1 cellular context compared by ENCODE assay signal in the genomic region with DNA sequence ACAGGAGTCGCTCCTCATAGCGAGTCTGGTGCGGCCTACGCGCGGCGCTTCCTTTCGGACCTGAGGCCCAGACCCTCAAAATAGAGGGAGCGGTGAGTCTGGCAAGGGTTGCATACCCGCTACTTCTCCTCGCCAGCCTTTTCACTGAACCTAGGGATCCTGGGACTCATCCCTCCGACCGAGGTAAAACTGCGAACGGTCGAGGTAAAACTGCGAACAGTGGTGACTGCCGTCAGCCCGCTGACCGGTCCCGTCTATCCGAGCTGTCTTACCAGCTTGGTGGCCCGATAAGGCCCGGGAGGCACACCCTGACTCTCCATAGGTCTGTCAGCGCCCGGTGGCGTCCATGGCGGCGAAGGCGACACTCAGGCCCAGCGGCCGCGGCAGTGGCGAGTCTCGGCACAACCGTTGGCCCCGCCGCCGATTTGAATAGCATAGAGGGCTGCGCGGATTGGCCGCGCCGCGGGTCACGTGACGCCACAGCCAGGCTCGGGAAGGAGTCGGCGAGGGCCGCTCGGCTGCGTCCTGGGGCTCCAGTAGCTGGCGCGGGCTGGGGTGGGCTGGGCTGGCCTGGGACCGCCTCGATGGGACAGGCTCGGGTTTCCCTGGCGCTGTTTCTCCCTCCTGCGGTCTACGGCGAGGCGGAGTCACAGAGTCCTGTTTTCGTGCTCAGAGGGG.
TF ChIP-seq lines count a peak whose summit lies in the region.

A gene with protein sequence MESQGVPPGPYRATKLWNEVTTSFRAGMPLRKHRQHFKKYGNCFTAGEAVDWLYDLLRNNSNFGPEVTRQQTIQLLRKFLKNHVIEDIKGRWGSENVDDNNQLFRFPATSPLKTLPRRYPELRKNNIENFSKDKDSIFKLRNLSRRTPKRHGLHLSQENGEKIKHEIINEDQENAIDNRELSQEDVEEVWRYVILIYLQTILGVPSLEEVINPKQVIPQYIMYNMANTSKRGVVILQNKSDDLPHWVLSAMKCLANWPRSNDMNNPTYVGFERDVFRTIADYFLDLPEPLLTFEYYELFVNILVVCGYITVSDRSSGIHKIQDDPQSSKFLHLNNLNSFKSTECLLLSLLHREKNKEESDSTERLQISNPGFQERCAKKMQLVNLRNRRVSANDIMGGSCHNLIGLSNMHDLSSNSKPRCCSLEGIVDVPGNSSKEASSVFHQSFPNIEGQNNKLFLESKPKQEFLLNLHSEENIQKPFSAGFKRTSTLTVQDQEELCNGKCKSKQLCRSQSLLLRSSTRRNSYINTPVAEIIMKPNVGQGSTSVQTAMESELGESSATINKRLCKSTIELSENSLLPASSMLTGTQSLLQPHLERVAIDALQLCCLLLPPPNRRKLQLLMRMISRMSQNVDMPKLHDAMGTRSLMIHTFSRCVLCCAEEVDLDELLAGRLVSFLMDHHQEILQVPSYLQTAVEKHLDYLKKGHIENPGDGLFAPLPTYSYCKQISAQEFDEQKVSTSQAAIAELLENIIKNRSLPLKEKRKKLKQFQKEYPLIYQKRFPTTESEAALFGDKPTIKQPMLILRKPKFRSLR (minus strand): TSS at position 403 of the 678 bp plus-strand sequence. CDS start 83 bp downstream, at position 320.

TF ChIP-seq in K562, 482 proteins besides CTCF, POLR2A, EP300 and RAD21 (continued from another document and continues in another):
- TF ChIP-seq, protein P1, sequence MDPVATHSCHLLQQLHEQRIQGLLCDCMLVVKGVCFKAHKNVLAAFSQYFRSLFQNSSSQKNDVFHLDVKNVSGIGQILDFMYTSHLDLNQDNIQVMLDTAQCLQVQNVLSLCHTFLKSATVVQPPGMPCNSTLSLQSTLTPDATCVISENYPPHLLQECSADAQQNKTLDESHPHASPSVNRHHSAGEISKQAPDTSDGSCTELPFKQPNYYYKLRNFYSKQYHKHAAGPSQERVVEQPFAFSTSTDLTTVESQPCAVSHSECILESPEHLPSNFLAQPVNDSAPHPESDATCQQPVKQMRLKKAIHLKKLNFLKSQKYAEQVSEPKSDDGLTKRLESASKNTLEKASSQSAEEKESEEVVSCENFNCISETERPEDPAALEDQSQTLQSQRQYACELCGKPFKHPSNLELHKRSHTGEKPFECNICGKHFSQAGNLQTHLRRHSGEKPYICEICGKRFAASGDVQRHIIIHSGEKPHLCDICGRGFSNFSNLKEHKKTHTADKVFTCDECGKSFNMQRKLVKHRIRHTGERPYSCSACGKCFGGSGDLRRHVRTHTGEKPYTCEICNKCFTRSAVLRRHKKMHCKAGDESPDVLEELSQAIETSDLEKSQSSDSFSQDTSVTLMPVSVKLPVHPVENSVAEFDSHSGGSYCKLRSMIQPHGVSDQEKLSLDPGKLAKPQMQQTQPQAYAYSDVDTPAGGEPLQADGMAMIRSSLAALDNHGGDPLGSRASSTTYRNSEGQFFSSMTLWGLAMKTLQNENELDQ (CRISPR knock-in tag; IDR thresholded peaks at IDR 0.05; ENCODE audit: borderline replicate concordance), result no peak
- TF ChIP-seq, protein P2, sequence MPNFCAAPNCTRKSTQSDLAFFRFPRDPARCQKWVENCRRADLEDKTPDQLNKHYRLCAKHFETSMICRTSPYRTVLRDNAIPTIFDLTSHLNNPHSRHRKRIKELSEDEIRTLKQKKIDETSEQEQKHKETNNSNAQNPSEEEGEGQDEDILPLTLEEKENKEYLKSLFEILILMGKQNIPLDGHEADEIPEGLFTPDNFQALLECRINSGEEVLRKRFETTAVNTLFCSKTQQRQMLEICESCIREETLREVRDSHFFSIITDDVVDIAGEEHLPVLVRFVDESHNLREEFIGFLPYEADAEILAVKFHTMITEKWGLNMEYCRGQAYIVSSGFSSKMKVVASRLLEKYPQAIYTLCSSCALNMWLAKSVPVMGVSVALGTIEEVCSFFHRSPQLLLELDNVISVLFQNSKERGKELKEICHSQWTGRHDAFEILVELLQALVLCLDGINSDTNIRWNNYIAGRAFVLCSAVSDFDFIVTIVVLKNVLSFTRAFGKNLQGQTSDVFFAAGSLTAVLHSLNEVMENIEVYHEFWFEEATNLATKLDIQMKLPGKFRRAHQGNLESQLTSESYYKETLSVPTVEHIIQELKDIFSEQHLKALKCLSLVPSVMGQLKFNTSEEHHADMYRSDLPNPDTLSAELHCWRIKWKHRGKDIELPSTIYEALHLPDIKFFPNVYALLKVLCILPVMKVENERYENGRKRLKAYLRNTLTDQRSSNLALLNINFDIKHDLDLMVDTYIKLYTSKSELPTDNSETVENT (CRISPR knock-in tag; IDR thresholded peaks at IDR 0.05), result no peak
- TF ChIP-seq MEF2D (tag; conservative IDR thresholded peaks at IDR 0.05; ENCODE audit: low read depth), result no peak
- no peak for TF ChIP-seq ARID2 (IDR thresholded peaks at IDR 0.05)
- TF ChIP-seq ZNF12 (CRISPR knock-in tag; IDR thresholded peaks at IDR 0.05), result peak; percentile 81; the same call in 1 of the 2 replicates
- TF ChIP-seq, protein P3, sequence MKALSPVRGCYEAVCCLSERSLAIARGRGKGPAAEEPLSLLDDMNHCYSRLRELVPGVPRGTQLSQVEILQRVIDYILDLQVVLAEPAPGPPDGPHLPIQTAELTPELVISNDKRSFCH (CRISPR knock-in tag; IDR thresholded peaks at IDR 0.05), result no peak
- TF ChIP-seq, protein P3 (tag; IDR thresholded peaks at IDR 0.05), result no peak
- peak in 1 of 2 experiments; percentile 71; a peak in 2 of 4 replicates for TF ChIP-seq RCOR1 (IDR thresholded peaks at IDR 0.05; ENCODE audit: borderline replicate concordance in 1 of 2, low read depth in 2 of 2, low read length in 2 of 2)
- peak; percentile 36; the same call in 1 of the 2 replicates for TF ChIP-seq ESRRA (IDR thresholded peaks at IDR 0.05; ENCODE audit: borderline replicate concordance, low read depth)
- TF ChIP-seq MYBL2 (IDR thresholded peaks at IDR 0.05; ENCODE audit: low read depth), result peak; percentile 99
- peak; percentile 100; the same call in 1 of the 2 replicates for TF ChIP-seq MYBL2 (CRISPR knock-in tag; IDR thresholded peaks at IDR 0.05; ENCODE audit: borderline replicate concordance)
- peak; percentile 76; the same call in 1 of the 2 replicates for TF ChIP-seq PHF21A (IDR thresholded peaks at IDR 0.05; ENCODE audit: borderline replicate concordance, low read depth)
- TF ChIP-seq CBX2 (IDR thresholded peaks at IDR 0.05; ENCODE audit: insufficient read depth, low read length, poor library complexity, severe bottlenecking), result no peak
- peak; percentile 93 for TF ChIP-seq CBFA2T2 (conservative IDR thresholded peaks at IDR 0.05)
- TF ChIP-seq ZBTB17 (CRISPR knock-in tag; IDR thresholded peaks at IDR 0.05), result peak; percentile 60
- TF ChIP-seq, protein P4, sequence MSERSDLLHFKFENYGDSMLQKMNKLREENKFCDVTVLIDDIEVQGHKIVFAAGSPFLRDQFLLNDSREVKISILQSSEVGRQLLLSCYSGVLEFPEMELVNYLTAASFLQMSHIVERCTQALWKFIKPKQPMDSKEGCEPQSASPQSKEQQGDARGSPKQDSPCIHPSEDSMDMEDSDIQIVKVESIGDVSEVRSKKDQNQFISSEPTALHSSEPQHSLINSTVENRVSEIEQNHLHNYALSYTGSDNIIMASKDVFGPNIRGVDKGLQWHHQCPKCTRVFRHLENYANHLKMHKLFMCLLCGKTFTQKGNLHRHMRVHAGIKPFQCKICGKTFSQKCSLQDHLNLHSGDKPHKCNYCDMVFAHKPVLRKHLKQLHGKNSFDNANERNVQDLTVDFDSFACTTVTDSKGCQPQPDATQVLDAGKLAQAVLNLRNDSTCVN (CRISPR knock-in tag; IDR thresholded peaks at IDR 0.05), result no peak
- TF ChIP-seq CBFB (CRISPR knock-in tag; IDR thresholded peaks at IDR 0.05), result peak; percentile 46; the same call in 1 of the 2 replicates
- peak in 2 of 3 experiments; percentile 81 to 89 for TF ChIP-seq YY1 (IDR thresholded peaks at IDR 0.05; ENCODE audit: borderline replicate concordance in 1 of 3, control insufficient read depth in 1 of 3, extremely low read depth in 1 of 3, insufficient read depth in 3 of 3, insufficient read length in 1 of 3, insufficient replicate concordance in 2 of 3, low read depth in 1 of 3, low read length in 2 of 3)
- TF ChIP-seq, protein P5, sequence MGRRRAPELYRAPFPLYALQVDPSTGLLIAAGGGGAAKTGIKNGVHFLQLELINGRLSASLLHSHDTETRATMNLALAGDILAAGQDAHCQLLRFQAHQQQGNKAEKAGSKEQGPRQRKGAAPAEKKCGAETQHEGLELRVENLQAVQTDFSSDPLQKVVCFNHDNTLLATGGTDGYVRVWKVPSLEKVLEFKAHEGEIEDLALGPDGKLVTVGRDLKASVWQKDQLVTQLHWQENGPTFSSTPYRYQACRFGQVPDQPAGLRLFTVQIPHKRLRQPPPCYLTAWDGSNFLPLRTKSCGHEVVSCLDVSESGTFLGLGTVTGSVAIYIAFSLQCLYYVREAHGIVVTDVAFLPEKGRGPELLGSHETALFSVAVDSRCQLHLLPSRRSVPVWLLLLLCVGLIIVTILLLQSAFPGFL (CRISPR knock-in tag; IDR thresholded peaks at IDR 0.05), result 0 out of 2 replicates have a peak, but pooled peaks have one; percentile 94
- TF ChIP-seq HSF4 (CRISPR knock-in tag; IDR thresholded peaks at IDR 0.05; ENCODE audit: borderline replicate concordance), result no peak
- TF ChIP-seq, protein P6, sequence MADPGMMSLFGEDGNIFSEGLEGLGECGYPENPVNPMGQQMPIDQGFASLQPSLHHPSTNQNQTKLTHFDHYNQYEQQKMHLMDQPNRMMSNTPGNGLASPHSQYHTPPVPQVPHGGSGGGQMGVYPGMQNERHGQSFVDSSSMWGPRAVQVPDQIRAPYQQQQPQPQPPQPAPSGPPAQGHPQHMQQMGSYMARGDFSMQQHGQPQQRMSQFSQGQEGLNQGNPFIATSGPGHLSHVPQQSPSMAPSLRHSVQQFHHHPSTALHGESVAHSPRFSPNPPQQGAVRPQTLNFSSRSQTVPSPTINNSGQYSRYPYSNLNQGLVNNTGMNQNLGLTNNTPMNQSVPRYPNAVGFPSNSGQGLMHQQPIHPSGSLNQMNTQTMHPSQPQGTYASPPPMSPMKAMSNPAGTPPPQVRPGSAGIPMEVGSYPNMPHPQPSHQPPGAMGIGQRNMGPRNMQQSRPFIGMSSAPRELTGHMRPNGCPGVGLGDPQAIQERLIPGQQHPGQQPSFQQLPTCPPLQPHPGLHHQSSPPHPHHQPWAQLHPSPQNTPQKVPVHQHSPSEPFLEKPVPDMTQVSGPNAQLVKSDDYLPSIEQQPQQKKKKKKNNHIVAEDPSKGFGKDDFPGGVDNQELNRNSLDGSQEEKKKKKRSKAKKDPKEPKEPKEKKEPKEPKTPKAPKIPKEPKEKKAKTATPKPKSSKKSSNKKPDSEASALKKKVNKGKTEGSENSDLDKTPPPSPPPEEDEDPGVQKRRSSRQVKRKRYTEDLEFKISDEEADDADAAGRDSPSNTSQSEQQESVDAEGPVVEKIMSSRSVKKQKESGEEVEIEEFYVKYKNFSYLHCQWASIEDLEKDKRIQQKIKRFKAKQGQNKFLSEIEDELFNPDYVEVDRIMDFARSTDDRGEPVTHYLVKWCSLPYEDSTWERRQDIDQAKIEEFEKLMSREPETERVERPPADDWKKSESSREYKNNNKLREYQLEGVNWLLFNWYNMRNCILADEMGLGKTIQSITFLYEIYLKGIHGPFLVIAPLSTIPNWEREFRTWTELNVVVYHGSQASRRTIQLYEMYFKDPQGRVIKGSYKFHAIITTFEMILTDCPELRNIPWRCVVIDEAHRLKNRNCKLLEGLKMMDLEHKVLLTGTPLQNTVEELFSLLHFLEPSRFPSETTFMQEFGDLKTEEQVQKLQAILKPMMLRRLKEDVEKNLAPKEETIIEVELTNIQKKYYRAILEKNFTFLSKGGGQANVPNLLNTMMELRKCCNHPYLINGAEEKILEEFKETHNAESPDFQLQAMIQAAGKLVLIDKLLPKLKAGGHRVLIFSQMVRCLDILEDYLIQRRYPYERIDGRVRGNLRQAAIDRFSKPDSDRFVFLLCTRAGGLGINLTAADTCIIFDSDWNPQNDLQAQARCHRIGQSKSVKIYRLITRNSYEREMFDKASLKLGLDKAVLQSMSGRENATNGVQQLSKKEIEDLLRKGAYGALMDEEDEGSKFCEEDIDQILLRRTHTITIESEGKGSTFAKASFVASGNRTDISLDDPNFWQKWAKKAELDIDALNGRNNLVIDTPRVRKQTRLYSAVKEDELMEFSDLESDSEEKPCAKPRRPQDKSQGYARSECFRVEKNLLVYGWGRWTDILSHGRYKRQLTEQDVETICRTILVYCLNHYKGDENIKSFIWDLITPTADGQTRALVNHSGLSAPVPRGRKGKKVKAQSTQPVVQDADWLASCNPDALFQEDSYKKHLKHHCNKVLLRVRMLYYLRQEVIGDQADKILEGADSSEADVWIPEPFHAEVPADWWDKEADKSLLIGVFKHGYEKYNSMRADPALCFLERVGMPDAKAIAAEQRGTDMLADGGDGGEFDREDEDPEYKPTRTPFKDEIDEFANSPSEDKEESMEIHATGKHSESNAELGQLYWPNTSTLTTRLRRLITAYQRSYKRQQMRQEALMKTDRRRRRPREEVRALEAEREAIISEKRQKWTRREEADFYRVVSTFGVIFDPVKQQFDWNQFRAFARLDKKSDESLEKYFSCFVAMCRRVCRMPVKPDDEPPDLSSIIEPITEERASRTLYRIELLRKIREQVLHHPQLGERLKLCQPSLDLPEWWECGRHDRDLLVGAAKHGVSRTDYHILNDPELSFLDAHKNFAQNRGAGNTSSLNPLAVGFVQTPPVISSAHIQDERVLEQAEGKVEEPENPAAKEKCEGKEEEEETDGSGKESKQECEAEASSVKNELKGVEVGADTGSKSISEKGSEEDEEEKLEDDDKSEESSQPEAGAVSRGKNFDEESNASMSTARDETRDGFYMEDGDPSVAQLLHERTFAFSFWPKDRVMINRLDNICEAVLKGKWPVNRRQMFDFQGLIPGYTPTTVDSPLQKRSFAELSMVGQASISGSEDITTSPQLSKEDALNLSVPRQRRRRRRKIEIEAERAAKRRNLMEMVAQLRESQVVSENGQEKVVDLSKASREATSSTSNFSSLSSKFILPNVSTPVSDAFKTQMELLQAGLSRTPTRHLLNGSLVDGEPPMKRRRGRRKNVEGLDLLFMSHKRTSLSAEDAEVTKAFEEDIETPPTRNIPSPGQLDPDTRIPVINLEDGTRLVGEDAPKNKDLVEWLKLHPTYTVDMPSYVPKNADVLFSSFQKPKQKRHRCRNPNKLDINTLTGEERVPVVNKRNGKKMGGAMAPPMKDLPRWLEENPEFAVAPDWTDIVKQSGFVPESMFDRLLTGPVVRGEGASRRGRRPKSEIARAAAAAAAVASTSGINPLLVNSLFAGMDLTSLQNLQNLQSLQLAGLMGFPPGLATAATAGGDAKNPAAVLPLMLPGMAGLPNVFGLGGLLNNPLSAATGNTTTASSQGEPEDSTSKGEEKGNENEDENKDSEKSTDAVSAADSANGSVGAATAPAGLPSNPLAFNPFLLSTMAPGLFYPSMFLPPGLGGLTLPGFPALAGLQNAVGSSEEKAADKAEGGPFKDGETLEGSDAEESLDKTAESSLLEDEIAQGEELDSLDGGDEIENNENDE (IDR thresholded peaks at IDR 0.05; ENCODE audit: low read depth, low read length), result no peak
- no peak for TF ChIP-seq SPI1 (IDR thresholded peaks at IDR 0.05; ENCODE audit: borderline replicate concordance, low read depth, low read length)
- 0 out of 2 replicates have a peak, but pooled peaks have one; percentile 60 for TF ChIP-seq FOXJ2 (tag; IDR thresholded peaks at IDR 0.05)
- TF ChIP-seq, protein P7, sequence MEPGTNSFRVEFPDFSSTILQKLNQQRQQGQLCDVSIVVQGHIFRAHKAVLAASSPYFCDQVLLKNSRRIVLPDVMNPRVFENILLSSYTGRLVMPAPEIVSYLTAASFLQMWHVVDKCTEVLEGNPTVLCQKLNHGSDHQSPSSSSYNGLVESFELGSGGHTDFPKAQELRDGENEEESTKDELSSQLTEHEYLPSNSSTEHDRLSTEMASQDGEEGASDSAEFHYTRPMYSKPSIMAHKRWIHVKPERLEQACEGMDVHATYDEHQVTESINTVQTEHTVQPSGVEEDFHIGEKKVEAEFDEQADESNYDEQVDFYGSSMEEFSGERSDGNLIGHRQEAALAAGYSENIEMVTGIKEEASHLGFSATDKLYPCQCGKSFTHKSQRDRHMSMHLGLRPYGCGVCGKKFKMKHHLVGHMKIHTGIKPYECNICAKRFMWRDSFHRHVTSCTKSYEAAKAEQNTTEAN (CRISPR knock-in tag; IDR thresholded peaks at IDR 0.05), result peak; percentile 61; the same call in 1 of the 2 replicates
- peak; percentile 59; the same call in 1 of the 2 replicates for TF ChIP-seq MBD2 (IDR thresholded peaks at IDR 0.05; ENCODE audit: borderline replicate concordance, low read depth)
